25 cellular contexts compared by ENCODE assay signal in the genomic region with DNA sequence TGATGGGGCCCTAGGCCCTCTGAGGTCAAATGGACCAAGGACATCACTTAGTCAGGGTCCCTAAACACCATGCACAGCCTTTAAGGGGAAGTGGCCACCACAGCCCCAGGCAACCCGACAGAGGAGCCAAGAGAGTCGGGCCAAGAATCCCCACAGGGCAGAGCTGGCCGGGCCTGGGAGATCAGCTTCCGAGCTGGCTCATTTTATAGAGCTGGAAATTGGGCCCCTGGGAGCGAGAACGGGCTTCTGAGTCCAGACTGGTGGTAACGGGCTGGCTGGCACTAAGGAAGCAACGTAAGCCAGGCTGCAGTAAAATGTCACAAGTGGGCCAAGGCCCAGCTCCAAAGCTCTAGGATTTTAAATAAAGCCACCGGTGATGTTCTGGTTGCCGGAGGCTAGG.
"Had no signal": no experiment of that assay in that cellular context is flagged by ENCODE, and none has a peak within 500 bp of the region (broad histone marks: within the 10 kb centered on the region; RNA-seq: fewer than 3 reads in every experiment).

No MANE protein-coding gene starts in this region.

- H3K4me3 ChIP-seq: esophagus muscularis mucosa, left lung, lower lobe of right lung, mucosa of descending colon, right lobe of liver, testis, transverse colon had no signal

- H3K4me3 Mint-ChIP-seq: activated T-cell treated with anti-CD3 and anti-CD28 coated beads, Interleukin-2, amount 50 U/mL, for 4 hours; activated T-helper 17 cell treated with anti-CD3 and anti-CD28 coated beads, Interleukin-2, amount 50 U/mL, for 72 hours; natural killer cell treated with Interleukin-12 subunit alpha and Interleukin-12 subunit beta and Interleukin-15 and Interleukin-18, amount 100 ng/mL, for 72 hours; T-helper 2 cell treated with Interferon-gamma antibody and Interleukin-4, amounts not matched to agents 5 μg/mL and 100 μg/mL, for 36 hours had no signal

- H3K27ac Mint-ChIP-seq: activated T-helper 17 cell treated with anti-CD3 and anti-CD28 coated beads, Interleukin-2, amount 50 U/mL, for 72 hours; natural killer cell treated with Interleukin-12 subunit alpha and Interleukin-12 subunit beta and Interleukin-15 and Interleukin-18, amount 100 ng/mL, for 72 hours; T-helper 2 cell treated with Interferon-gamma antibody and Interleukin-4, amounts not matched to agents 5 μg/mL and 100 μg/mL, for 36 hours had no signal

- DNase-seq: activated CD4-positive, alpha-beta T cell treated with anti-CD3 and anti-CD28 coated beads for 48 hours; activated CD4-positive, alpha-beta T cell treated with anti-CD3 and anti-CD28 coated beads, Interleukin-2, amount 50 U/mL, for 48 hours; activated CD8-positive, alpha-beta memory T cell treated with anti-CD3 and anti-CD28 coated beads, Interleukin-2, amount 50 U/mL, for 48 hours; activated gamma-delta T cell treated with Interleukin-2 at 50 U/mL for 16 hours; activated naive CD4-positive, alpha-beta T cell treated with anti-CD3 and anti-CD28 coated beads, Interleukin-2, amount 50 U/mL, for 16 hours; activated T-cell treated with anti-CD3 and anti-CD28 coated beads, Interleukin-2, amount 50 U/mL, for 4 hours; amniotic stem cell; central memory CD4-positive, alpha-beta T cell; dermis blood vessel endothelial cell; effector CD4-positive, alpha-beta T cell; left lung; lower lobe of right lung; mesendoderm; mucosa of descending colon; right lobe of liver; stimulated activated CD4-positive, alpha-beta T cell treated with anti-CD3 and anti-CD28 coated beads, Interleukin-15, amount 100 ng/mL, for 24 hours; stimulated activated naive CD8-positive, alpha-beta T cell treated with anti-CD3 and anti-CD28 coated beads, Interleukin-15, Interleukin-2, amounts not matched to agents 100 U/mL and 50 U/mL, for 24 hours; T-helper 1 cell; testis; transverse colon had no signal

- H3K36me3 ChIP-seq: esophagus muscularis mucosa, left lung, lower lobe of right lung, right lobe of liver, transverse colon had no signal

- H3K27ac ChIP-seq: esophagus muscularis mucosa, left lung, lower lobe of right lung, right lobe of liver, testis, transverse colon, VCaP had no signal

- H3K36me3 Mint-ChIP-seq: natural killer cell treated with Interleukin-12 subunit alpha and Interleukin-12 subunit beta and Interleukin-15 and Interleukin-18, amount 100 ng/mL, for 72 hours had no signal

- H3K9me3 Mint-ChIP-seq: activated T-cell treated with anti-CD3 and anti-CD28 coated beads, Interleukin-2, amount 50 U/mL, for 4 hours; activated T-helper 17 cell treated with anti-CD3 and anti-CD28 coated beads, Interleukin-2, amount 50 U/mL, for 72 hours; natural killer cell treated with Interleukin-12 subunit alpha and Interleukin-12 subunit beta and Interleukin-15 and Interleukin-18, amount 100 ng/mL, for 72 hours; T-helper 2 cell treated with Interferon-gamma antibody and Interleukin-4, amounts not matched to agents 5 μg/mL and 100 μg/mL, for 36 hours had no signal

- H3K4me1 ChIP-seq: esophagus muscularis mucosa, left lung, lower lobe of right lung, right lobe of liver, testis, transverse colon had no signal

- ATAC-seq: activated T-cell treated with anti-CD3 and anti-CD28 coated beads, Interleukin-2, amount 50 U/mL, for 4 hours; activated T-helper 17 cell treated with anti-CD3 and anti-CD28 coated beads, Interleukin-2, amount 50 U/mL, for 72 hours; left lung; mucosa of descending colon; right lobe of liver; stimulated activated naive CD8-positive, alpha-beta T cell treated with anti-CD3 and anti-CD28 coated beads, Interleukin-15, Interleukin-2, amounts not matched to agents 100 U/mL and 50 U/mL, for 24 hours had no signal

- H3K27me3 ChIP-seq: esophagus muscularis mucosa, left lung, right lobe of liver, testis, transverse colon had no signal

- H3K9me3 ChIP-seq: esophagus muscularis mucosa, left lung, lower lobe of right lung, mucosa of descending colon, right lobe of liver, testis, transverse colon had no signal
